Comparison of ENCODE assay signal across 21 cellular contexts in the genomic region with DNA sequence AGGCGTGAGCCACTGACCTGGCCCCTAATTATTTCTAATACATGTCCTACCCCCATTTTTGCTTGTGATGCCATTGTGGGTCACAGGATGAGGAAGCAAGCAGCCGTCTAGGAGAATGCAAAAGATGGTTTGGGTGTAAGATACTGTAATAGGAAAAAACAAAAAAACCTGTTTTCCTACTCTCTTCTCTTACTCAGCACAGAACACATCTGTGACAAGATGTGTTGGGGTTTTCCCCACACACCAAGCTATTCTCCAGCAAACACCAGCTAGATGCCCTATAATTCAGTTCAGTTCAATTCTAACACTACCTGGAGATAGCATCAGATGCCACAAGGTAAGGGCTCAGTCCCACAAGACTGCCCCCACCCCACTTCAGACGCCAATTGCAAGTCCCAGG. TPM values are rescaled to one million over a fixed set of nuclear protein-coding genes. Genes with fewer than 3 reads are reported as not detected.
DNase-seq lines count a peak whose midpoint lies in the region; ATAC-seq, FAIRE-seq and TF ChIP-seq lines count a peak whose summit lies in the region.
"Had no signal": no experiment of that assay in that cellular context is flagged by ENCODE, and none has a peak within 500 bp of the region (broad histone marks: within the 10 kb centered on the region; RNA-seq: fewer than 3 reads in every experiment).

No MANE protein-coding gene starts in this region.

- no peak overlapping the region for H3K27ac ChIP-seq in foreskin keratinocyte
- H3K27ac ChIP-seq: PC-9 had no signal

- no peak for TF ChIP-seq POLR2A in GM12891 (IDR thresholded peaks at IDR 0.05; ENCODE audit: low read depth, low read length)

- DNase-seq in GM12891 (ENCODE audit: insufficient read length, low spot score) (no peak), foreskin keratinocyte (peak in 1 of 2 donors; percentile 2), NCI-H2081 treated with DMSO at 0.1 percent for 48 hours (lab: John Stamatoyannopoulos, UW) (no peak), epidermal melanocyte (ENCODE audit: insufficient read length, low spot score) (no peak)
- DNase-seq in stimulated activated effector memory CD8-positive, alpha-beta T cell treated with anti-CD3 and anti-CD28 coated beads, Interleukin-12 subunit alpha, Interleukin-12 subunit beta, amount 100 ng/mL, for 72 hours (ENCODE audit: low spot score in 2 of 2): no peak
- DNase-seq: CD4-positive, CD25-positive, alpha-beta regulatory T cell; DMS 273 treated with DMSO at 0.1 percent for 48 hours; DND-41; IMR-90; NCI-H1694; NCI-H2081; NCI-H2171 treated with DMSO at 0.1 percent for 48 hours; NCI-H524 treated with DMSO at 0.1 percent for 48 hours; PC-9; RPMI8226; SHP77; SW 1271 had no signal

- TF ChIP-seq CTCF in foreskin keratinocyte (conservative IDR thresholded peaks at IDR 0.05): no peak

- no peak overlapping the region for H3K4me3 Mint-ChIP-seq in stimulated activated effector memory CD8-positive, alpha-beta T cell treated with anti-CD3 and anti-CD28 coated beads, Interleukin-12 subunit alpha, Interleukin-12 subunit beta, amount 100 ng/mL, for 72 hours
- H3K4me3 Mint-ChIP-seq: CD4-positive, CD25-positive, alpha-beta regulatory T cell; GM23338 had no signal

- H3K27ac Mint-ChIP-seq in stimulated activated effector memory CD8-positive, alpha-beta T cell treated with anti-CD3 and anti-CD28 coated beads, Interleukin-12 subunit alpha, Interleukin-12 subunit beta, amount 100 ng/mL, for 72 hours: no peak overlapping the region
- H3K27ac Mint-ChIP-seq: CD4-positive, CD25-positive, alpha-beta regulatory T cell; GM23338 had no signal

- no peaks in the 10 kb centered on the region for H3K27me3 ChIP-seq in foreskin keratinocyte

- H3K36me3 Mint-ChIP-seq in stimulated activated effector memory CD8-positive, alpha-beta T cell treated with anti-CD3 and anti-CD28 coated beads, Interleukin-12 subunit alpha, Interleukin-12 subunit beta, amount 100 ng/mL, for 72 hours: no peaks in the 10 kb centered on the region
- H3K36me3 Mint-ChIP-seq: CD4-positive, CD25-positive, alpha-beta regulatory T cell had no signal

- H3K4me1 ChIP-seq in foreskin keratinocyte: no peaks in the 10 kb centered on the region
- H3K4me1 ChIP-seq: HAP-1 had no signal

- H3K9me3 Mint-ChIP-seq in stimulated activated effector memory CD8-positive, alpha-beta T cell treated with anti-CD3 and anti-CD28 coated beads, Interleukin-12 subunit alpha, Interleukin-12 subunit beta, amount 100 ng/mL, for 72 hours: no peaks in the 10 kb centered on the region
- H3K9me3 Mint-ChIP-seq: CD4-positive, CD25-positive, alpha-beta regulatory T cell; GM23338 had no signal

- FAIRE-seq in GM12891 (lab: Jason Lieb, UNC): peak; percentile 35

- H3K4me1 Mint-ChIP-seq in stimulated activated effector memory CD8-positive, alpha-beta T cell treated with anti-CD3 and anti-CD28 coated beads, Interleukin-12 subunit alpha, Interleukin-12 subunit beta, amount 100 ng/mL, for 72 hours: no peaks in the 10 kb centered on the region
- H3K4me1 Mint-ChIP-seq: CD4-positive, CD25-positive, alpha-beta regulatory T cell; GM23338 had no signal

- ATAC-seq in GM18907 (IDR thresholded peaks at IDR 0.05; ENCODE audit: unreplicated experiment) (peak; percentile 44), HG03095 (IDR thresholded peaks at IDR 0.05; ENCODE audit: unreplicated experiment) (peak; percentile 45), foreskin keratinocyte (peak; percentile 78)
- no peak for ATAC-seq in stimulated activated effector memory CD8-positive, alpha-beta T cell treated with anti-CD3 and anti-CD28 coated beads, Interleukin-12 subunit alpha, Interleukin-12 subunit beta, amount 100 ng/mL, for 72 hours
- ATAC-seq: GM23338 had no signal

TF ChIP-seq in GM12891, 5 proteins besides CTCF, POLR2A, EP300 and RAD21:
- no peak for TF ChIP-seq POU2F2 (IDR thresholded peaks at IDR 0.05; ENCODE audit: low read depth, low read length)
- TF ChIP-seq TAF1 (IDR thresholded peaks at IDR 0.05; ENCODE audit: low read depth, low read length): no peak
- no peak for TF ChIP-seq POLR2AphosphoS5 (IDR thresholded peaks at IDR 0.05; ENCODE audit: low read depth, low read length)
- no peak for TF ChIP-seq SPI1 (IDR thresholded peaks at IDR 0.05; ENCODE audit: low read depth, low read length)
- no peak for TF ChIP-seq PAX5 (IDR thresholded peaks at IDR 0.05; ENCODE audit: insufficient read depth, low read length, severe bottlenecking)
TF ChIP-seq in GM12891: peak in this region for 0.

RNA-seq across cellular contexts. Expression of gene HPRT1, which starts 15.3 kb away (rescaled TPM):
- 76.7 TPM for polyA plus RNA-seq in GM12891 (2012; ENCODE audit: low read depth, missing spikeins)
- 40.0 and 43.2 TPM in 2 replicates for total RNA-seq in foreskin keratinocyte
- 51.1 and 65.0 TPM in 2 replicates for polyA plus RNA-seq in foreskin keratinocyte
